ENCODE assay signal across 8 cellular contexts in the genomic region with DNA sequence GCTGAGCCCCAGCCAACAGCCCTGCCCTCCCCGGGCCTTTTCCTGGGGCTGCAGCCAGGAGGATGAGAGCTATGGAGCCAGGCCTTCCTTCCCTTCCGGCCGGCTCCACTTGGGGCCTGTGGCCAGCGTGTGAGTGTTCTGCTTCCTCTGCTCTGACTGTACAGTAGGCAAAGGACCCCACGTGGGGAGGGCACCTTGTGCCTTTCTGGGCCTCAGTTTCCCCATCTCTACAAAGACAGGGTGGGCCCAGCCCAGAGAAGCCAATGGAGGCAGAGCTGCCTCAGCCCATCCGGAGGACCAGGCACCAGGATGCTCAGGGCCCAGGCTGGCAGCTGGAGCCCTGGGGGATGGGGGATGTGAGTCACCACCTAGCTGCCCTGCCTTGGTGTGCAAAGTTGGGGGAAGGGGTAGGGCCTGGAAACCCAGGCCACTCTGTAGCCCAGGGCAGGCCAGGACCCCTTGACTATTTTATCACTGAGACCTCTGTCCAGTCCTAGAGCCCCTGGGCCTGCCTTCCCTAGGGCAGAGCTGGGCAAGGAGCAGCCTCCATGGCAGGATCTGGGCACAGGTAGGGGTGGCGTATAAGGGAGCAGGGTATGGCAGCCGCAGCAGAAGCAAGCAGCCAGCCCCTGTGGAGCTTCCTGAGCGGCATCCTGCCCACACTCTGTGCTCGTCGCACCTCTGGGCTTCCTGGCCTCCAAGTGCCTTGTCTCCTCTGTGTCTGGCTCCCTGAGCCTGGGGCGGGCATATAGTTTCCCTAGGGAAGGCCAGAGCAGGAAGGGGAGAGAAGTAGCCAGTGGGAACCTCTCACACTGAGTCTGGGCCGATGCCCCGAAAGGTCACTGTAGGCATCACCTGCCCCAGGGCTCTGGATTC. TPM values are rescaled to one million over a fixed set of nuclear protein-coding genes. Genes with fewer than 3 reads are reported as not detected.
DNase-seq lines count a peak whose midpoint lies in the region; ATAC-seq, FAIRE-seq and TF ChIP-seq lines count a peak whose summit lies in the region.

No MANE protein-coding gene starts in this region.

- H3F3A ChIP-seq in MM.1S (ENCODE audit: insufficient read depth, low read length): no peaks in the 10 kb centered on the region

- peaks cover 2% of the 10 kb centered on the region for H3K9me3 Mint-ChIP-seq in glutamatergic neuron (ENCODE audit: unreplicated experiment)

- no peak overlapping the region for H3K4me2 ChIP-seq in MM.1S (ENCODE audit: low read depth, low read length)

- no peak overlapping the region for H3K4me3 Mint-ChIP-seq in glutamatergic neuron (ENCODE audit: unreplicated experiment)

- H3K9me3 ChIP-seq in MM.1S (replicated peaks; ENCODE audit: insufficient read depth, low read length): no peaks in the 10 kb centered on the region

- no peak overlapping the region for H2AFZ ChIP-seq in MM.1S (ENCODE audit: low read length)

- H3K79me2 ChIP-seq in MM.1S (ENCODE audit: low read length): no peaks in the 10 kb centered on the region

- TF ChIP-seq CTCF in glutamatergic neuron (IDR thresholded peaks at IDR 0.05; ENCODE audit: partially characterized antibody, unreplicated experiment) (no peak), MM.1S (IDR thresholded peaks at IDR 0.05; ENCODE audit: low read length) (no peak)

- H3K4me3 ChIP-seq in MM.1S (ENCODE audit: low read length): no peak overlapping the region

- no peaks in the 10 kb centered on the region for H3K36me3 Mint-ChIP-seq in glutamatergic neuron (ENCODE audit: unreplicated experiment)

- DNase-seq in HTR-8/SVneo (ENCODE audit: insufficient read length, low spot score) (peak; percentile 23), activated T-cell treated with anti-CD3 and anti-CD28 coated beads for 24 hours (ENCODE audit: low read depth) (peak; percentile 57), glutamatergic neuron (peak; percentile 8), MM.1S (no peak)
- peak in 2 of 3 donors; percentile 35 to 50 for DNase-seq in stimulated activated CD4-positive, alpha-beta T cell treated with anti-CD3 and anti-CD28 coated beads, TNF-alpha, amount 100 ng/mL, for 1 hour (ENCODE audit: low read depth in 3 of 3, low spot score in 1 of 3)

- no peak overlapping the region for H3K27ac ChIP-seq in MM.1S (ENCODE audit: low read length)

- ATAC-seq in GM18909 (IDR thresholded peaks at IDR 0.05; ENCODE audit: poor library complexity, unreplicated experiment) (no peak), HG03280 (IDR thresholded peaks at IDR 0.05; ENCODE audit: unreplicated experiment) (no peak), GM19455 (IDR thresholded peaks at IDR 0.05; ENCODE audit: unreplicated experiment) (no peak)

- H3K4me1 Mint-ChIP-seq in glutamatergic neuron (ENCODE audit: low read depth, unreplicated experiment): peaks cover 6% of the 10 kb centered on the region

- no peaks in the 10 kb centered on the region for H3K9me2 ChIP-seq in MM.1S (replicated peaks; ENCODE audit: insufficient read depth, low read length)

- FAIRE-seq in HTR-8/SVneo (lab: Jason Lieb, UNC): no peak

- H3K4me1 ChIP-seq in MM.1S (ENCODE audit: low read length): no peaks in the 10 kb centered on the region

- H3K36me3 ChIP-seq in MM.1S (replicated peaks; ENCODE audit: insufficient read depth, low read length): no peaks in the 10 kb centered on the region

- no peak overlapping the region for H3K9ac ChIP-seq in MM.1S (ENCODE audit: low read length)

- no peaks in the 10 kb centered on the region for H3K27me3 ChIP-seq in MM.1S (replicated peaks; ENCODE audit: insufficient read depth, low read length)

- H4K20me1 ChIP-seq in MM.1S (ENCODE audit: insufficient read depth, low read length): no peaks in the 10 kb centered on the region

- no peak overlapping the region for H3K27ac Mint-ChIP-seq in glutamatergic neuron (ENCODE audit: unreplicated experiment)

- H3K27me3 Mint-ChIP-seq in glutamatergic neuron (ENCODE audit: unreplicated experiment): peaks cover 4% of the 10 kb centered on the region

RNA-seq across cellular contexts. Expression of gene PSTPIP1, which starts 1.8 kb away (rescaled TPM):
- 12.4 TPM for total RNA-seq in glutamatergic neuron (ENCODE audit: unreplicated experiment)
